24 cellular contexts compared by ENCODE assay signal in genomic region chr12:19010726-19011125, GRCh38.
A peak's percentile ranks its signal among the peaks of the same experiment; 100 is the strongest.
DNase-seq lines count a peak whose midpoint lies in the region; ATAC-seq, FAIRE-seq and TF ChIP-seq lines count a peak whose summit lies in the region.
"Had no signal": no experiment of that assay in that cellular context is flagged by ENCODE, and none has a peak within 500 bp of the region (broad histone marks: within the 10 kb centered on the region; RNA-seq: fewer than 3 reads in every experiment).

No MANE protein-coding gene starts in this region.

- H3K4me2 ChIP-seq in OCI-LY3 (ENCODE audit: low read length) (peak overlapping the region; percentile 45), K562 (ENCODE audit: insufficient read depth, low read length) (no peak overlapping the region)
- H3K4me2 ChIP-seq: A549 had no signal

- peak; percentile 14 for DNase-seq in CD1c-positive myeloid dendritic cell (ENCODE audit: extremely low spot score)
- DNase-seq in K562 (ENCODE audit: extremely low read depth in 1 of 4, low spot score in 3 of 4), result no peak
- DNase-seq in upper lobe of right lung, result no peak
- no peak for DNase-seq in activated CD4-positive, alpha-beta memory T cell treated with anti-CD3 and anti-CD28 coated beads for 36 hours
- DNase-seq in RWPE1 (ENCODE audit: low spot score), result no peak
- no peak for DNase-seq in CD4-positive, alpha-beta memory T cell
- DNase-seq: AML-193; CD8-positive, alpha-beta T cell; DMS 273 treated with DMSO at 0.1 percent for 48 hours; DMS53; DND-41; EL; GOT3; H7; HFFc6; IMR-90 had no signal

- WGBS in K562 (ENCODE audit: insufficient coverage, low coverage, missing lambda C conversion rate), result 55% methylated on average over 6 of the region's 10 CpGs

- H3K9me1 ChIP-seq in K562 (ENCODE audit: control insufficient read depth, insufficient read depth, low read length), result no peaks in the 10 kb centered on the region

- no peaks in the 10 kb centered on the region for H3K4me1 Mint-ChIP-seq in activated CD4-positive, alpha-beta memory T cell treated with anti-CD3 and anti-CD28 coated beads for 36 hours (ENCODE audit: low read depth)
- no peaks in the 10 kb centered on the region for H3K4me1 Mint-ChIP-seq in CD4-positive, alpha-beta memory T cell

- no peak overlapping the region for H3K9ac ChIP-seq in OCI-LY3 (ENCODE audit: low read length)
- no peak overlapping the region for H3K9ac ChIP-seq in K562 (ENCODE audit: insufficient read depth in 1 of 2, low read depth in 2 of 2, low read length in 2 of 2)

- no peaks in the 10 kb centered on the region for H3K27me3 ChIP-seq in OCI-LY3 (ENCODE audit: low read depth, low read length)
- no peaks in the 10 kb centered on the region for H3K27me3 ChIP-seq in K562 (ENCODE audit: control insufficient read depth in 2 of 2, insufficient read depth in 2 of 2, low read length in 2 of 2)
- H3K27me3 ChIP-seq in upper lobe of right lung, result no peaks in the 10 kb centered on the region
- H3K27me3 ChIP-seq in CD4-positive, alpha-beta memory T cell (ENCODE audit: insufficient read depth, low read length), result no peaks in the 10 kb centered on the region

- H3K79me2 ChIP-seq in OCI-LY3 (ENCODE audit: low read length) (no peaks in the 10 kb centered on the region), K562 (ENCODE audit: control insufficient read depth, insufficient read depth, low read length) (no peaks in the 10 kb centered on the region)

- no peaks in the 10 kb centered on the region for H3K9me3 ChIP-seq in OCI-LY3 (ENCODE audit: insufficient read depth, low read length)
- H3K9me3 ChIP-seq in K562 (replicated peaks; ENCODE audit: control insufficient read depth, insufficient read depth, low read depth, low read length), result no peaks in the 10 kb centered on the region
- H3K9me3 ChIP-seq in upper lobe of right lung, result no peaks in the 10 kb centered on the region
- no peaks in the 10 kb centered on the region for H3K9me3 ChIP-seq in CD4-positive, alpha-beta memory T cell (ENCODE audit: control insufficient read depth in 1 of 2, low read length in 2 of 2)
- H3K9me3 ChIP-seq: A549 had no signal

- H3K27ac Mint-ChIP-seq in activated CD4-positive, alpha-beta memory T cell treated with anti-CD3 and anti-CD28 coated beads for 36 hours, result no peak overlapping the region
- H3K27ac Mint-ChIP-seq in CD4-positive, alpha-beta memory T cell, result no peak overlapping the region
- H3K27ac Mint-ChIP-seq: CD8-positive, alpha-beta T cell; HFFc6 had no signal

- intact Hi-C loops in K562 (cut with micrococcal nuclease) (no loop called here), upper lobe of right lung (cut with DNase I) (no loop called here)
- intact Hi-C loops in activated CD4-positive, alpha-beta memory T cell treated with anti-CD3 and anti-CD28 coated beads for 36 hours (cut with micrococcal nuclease), result no loop called here
- intact Hi-C loops in CD4-positive, alpha-beta memory T cell (cut with micrococcal nuclease), result no loop called here

- no peaks in the 10 kb centered on the region for H3K9me3 Mint-ChIP-seq in activated CD4-positive, alpha-beta memory T cell treated with anti-CD3 and anti-CD28 coated beads for 36 hours
- H3K9me3 Mint-ChIP-seq in CD4-positive, alpha-beta memory T cell, result no peaks in the 10 kb centered on the region
- H3K9me3 Mint-ChIP-seq: CD8-positive, alpha-beta T cell; HFFc6 had no signal

- H4K20me1 ChIP-seq in OCI-LY3 (ENCODE audit: insufficient read depth, low read length) (no peaks in the 10 kb centered on the region), K562 (replicated peaks; ENCODE audit: control insufficient read depth, insufficient read depth, low read length) (no peaks in the 10 kb centered on the region)

- H2AFZ ChIP-seq in OCI-LY3 (ENCODE audit: low read depth, low read length) (peak overlapping the region; percentile 47; the same call in 1 of the 2 replicates), K562 (ENCODE audit: low read depth, low read length) (no peak overlapping the region)

- CTCF ChIA-PET in K562 (lab: Yijun Ruan, JAX; ENCODE audit: low intra/inter-chr PET ratio) (no interaction called here), RWPE1 (lab: Yijun Ruan, JAX) (no interaction called here)
- CTCF ChIA-PET in activated CD4-positive, alpha-beta memory T cell treated with anti-CD3 and anti-CD28 coated beads for 36 hours (lab: Charles Lee), result no interaction called here
- CTCF ChIA-PET in CD4-positive, alpha-beta memory T cell (lab: Charles Lee; ENCODE audit: partially characterized antibody), result no interaction called here

- H3K27me3 Mint-ChIP-seq in activated CD4-positive, alpha-beta memory T cell treated with anti-CD3 and anti-CD28 coated beads for 36 hours, result no peaks in the 10 kb centered on the region
- H3K27me3 Mint-ChIP-seq in CD4-positive, alpha-beta memory T cell, result peaks cover 2 to 4% of the 10 kb centered on the region in 2 donors

- H3K4me3 Mint-ChIP-seq in activated CD4-positive, alpha-beta memory T cell treated with anti-CD3 and anti-CD28 coated beads for 36 hours, result no peak overlapping the region
- no peak overlapping the region for H3K4me3 Mint-ChIP-seq in CD4-positive, alpha-beta memory T cell
- H3K4me3 Mint-ChIP-seq: CD8-positive, alpha-beta T cell; HFFc6 had no signal

- in situ Hi-C loops in K562 (cut with MboI), result no loop called here

- no peak for ATAC-seq in K562
- peak; percentile 21 for ATAC-seq in upper lobe of right lung
- ATAC-seq: A549; CD8-positive, alpha-beta T cell; HCT116 had no signal

- no peak for TF ChIP-seq EP300 in K562 (IDR thresholded peaks at IDR 0.05; ENCODE audit: low read length)

- TF ChIP-seq POLR2A in K562 (conservative IDR thresholded peaks at IDR 0.05), result no peak

- H3K4me3 ChIP-seq in OCI-LY3 (ENCODE audit: low read length) (peak overlapping the region; percentile 19), K562 (no peak overlapping the region), upper lobe of right lung (no peak overlapping the region)
- H3K4me3 ChIP-seq in CD4-positive, alpha-beta memory T cell (ENCODE audit: low read length in 2 of 2), result no peak overlapping the region
- H3K4me3 ChIP-seq: A549 had no signal

- no peak for TF ChIP-seq RAD21 in K562 (CRISPR knock-in tag; conservative IDR thresholded peaks at IDR 0.05 in 1 of 2, IDR thresholded peaks at IDR 0.05 in 1 of 2)

- peaks cover 42% of the 10 kb centered on the region for H3K4me1 ChIP-seq in OCI-LY3 (ENCODE audit: low read length)
- H3K4me1 ChIP-seq in K562 (replicated peaks in 1 of 2; ENCODE audit: control insufficient read depth in 2 of 2, insufficient read depth in 2 of 2, low read length in 2 of 2), result no peaks in the 10 kb centered on the region
- no peaks in the 10 kb centered on the region for H3K4me1 ChIP-seq in upper lobe of right lung
- H3K4me1 ChIP-seq in CD4-positive, alpha-beta memory T cell (ENCODE audit: insufficient read depth, low read length), result no peaks in the 10 kb centered on the region

- BruUV-seq in K562 (replicated peaks; lab: Mats Ljungman, UMichigan), result no TSS peak

- H3K36me3 ChIP-seq in OCI-LY3 (replicated peaks; ENCODE audit: low read depth, low read length) (no peaks in the 10 kb centered on the region), K562 (ENCODE audit: control insufficient read depth, insufficient read depth, low read length) (no peaks in the 10 kb centered on the region), upper lobe of right lung (no peaks in the 10 kb centered on the region)
- H3K36me3 ChIP-seq in CD4-positive, alpha-beta memory T cell (ENCODE audit: insufficient read depth, low read length), result no peaks in the 10 kb centered on the region

- TF ChIP-seq CTCF in OCI-LY3 (IDR thresholded peaks at IDR 0.05; ENCODE audit: low read depth, low read length) (no peak), K562 (IDR thresholded peaks at IDR 0.05 in 2 of 3, conservative IDR thresholded peaks at IDR 0.05 in 1 of 3; ENCODE audit: insufficient read depth in 2 of 3, low read depth in 1 of 3, low read length in 3 of 3) (no peak), upper lobe of right lung (IDR thresholded peaks at IDR 0.05) (no peak), RWPE1 (conservative IDR thresholded peaks at IDR 0.05; ENCODE audit: low read depth) (no peak)

- H3K27ac ChIP-seq in OCI-LY3 (ENCODE audit: low read length) (peak overlapping the region; percentile 61), K562 (ENCODE audit: extremely low read depth, low read depth, low read length) (no peak overlapping the region), upper lobe of right lung (no peak overlapping the region), RWPE1 (no peak overlapping the region)
- no peak overlapping the region for H3K27ac ChIP-seq in CD4-positive, alpha-beta memory T cell (ENCODE audit: low read depth, low read length)
- H3K27ac ChIP-seq: 22Rv1, A549, C4-2B had no signal

- POLR2A ChIA-PET in K562 (lab: Yijun Ruan, JAX) (no interaction called here), RWPE1 (lab: Yijun Ruan, JAX; ENCODE audit: low non-redundant PET) (no interaction called here)
- POLR2A ChIA-PET in activated CD4-positive, alpha-beta memory T cell treated with anti-CD3 and anti-CD28 coated beads for 36 hours (lab: Charles Lee), result no interaction called here
- POLR2A ChIA-PET in CD4-positive, alpha-beta memory T cell (lab: Charles Lee; ENCODE audit: partially characterized antibody), result no interaction called here

- no peak for FAIRE-seq in K562 (lab: Jason Lieb, UNC)
- FAIRE-seq: A549, GM12892, GM18507, HTR-8/SVneo had no signal

- H3K36me3 Mint-ChIP-seq in activated CD4-positive, alpha-beta memory T cell treated with anti-CD3 and anti-CD28 coated beads for 36 hours, result no peaks in the 10 kb centered on the region
- no peaks in the 10 kb centered on the region for H3K36me3 Mint-ChIP-seq in CD4-positive, alpha-beta memory T cell
- H3K36me3 Mint-ChIP-seq: CD8-positive, alpha-beta T cell had no signal

TF ChIP-seq in K562, 482 proteins besides CTCF, POLR2A, EP300 and RAD21:
- TF ChIP-seq MAZ (CRISPR knock-in tag; conservative IDR thresholded peaks at IDR 0.05 in 1 of 2, IDR thresholded peaks at IDR 0.05 in 1 of 2) (no peak), ZEB2 (IDR thresholded peaks at IDR 0.05) (no peak), TBP (optimal IDR thresholded peaks at IDR 0.05; ENCODE audit: low read depth, low read length) (no peak), ZBTB33 (CRISPR knock-in tag; IDR thresholded peaks at IDR 0.05) (0 out of 2 replicates have a peak, but pooled peaks have one; percentile 19), SOX6 (IDR thresholded peaks at IDR 0.05) (no peak)
TF ChIP-seq in K562: peak in this region for 1.
